Comparison of ENCODE assay signal across 16 cellular contexts in genomic region chr7:11327633-11328032, GRCh38.
"Had no signal": no experiment of that assay in that cellular context is flagged by ENCODE, and none has a peak within 500 bp of the region (broad histone marks: within the 10 kb centered on the region; RNA-seq: fewer than 3 reads in every experiment).

No MANE protein-coding gene starts in this region.

- H3K4me1 ChIP-seq: pancreas had no signal

- H3K4me2 ChIP-seq: neural progenitor cell had no signal

- ATAC-seq: activated CD4-positive, CD25-positive, alpha-beta regulatory T cell treated with anti-CD3 and anti-CD28 coated beads, Interleukin-2, amount 50 U/mL, for 24 hours; activated CD8-positive, alpha-beta memory T cell treated with anti-CD3 and anti-CD28 coated beads, Interleukin-2, amount 10 ng/mL, durations not matched to agents 7 days and 5 days; activated naive CD4-positive, alpha-beta T cell treated with anti-CD3 and anti-CD28 coated beads, Interleukin-2, amount 50 U/mL, for 72 hours; esophagus mucosa had no signal

- H3K36me3 Mint-ChIP-seq: activated CD8-positive, alpha-beta memory T cell treated with anti-CD3 and anti-CD28 coated beads, Interleukin-2, amount 10 ng/mL, durations not matched to agents 7 days and 5 days; activated naive CD4-positive, alpha-beta T cell treated with anti-CD3 and anti-CD28 coated beads, Interleukin-2, amount 50 U/mL, for 72 hours; neural progenitor cell had no signal

- FAIRE-seq: endometrium, pancreas had no signal

- H3K9ac ChIP-seq: neural progenitor cell had no signal

- H3K27ac Mint-ChIP-seq: activated CD8-positive, alpha-beta memory T cell treated with anti-CD3 and anti-CD28 coated beads, Interleukin-2, amount 10 ng/mL, durations not matched to agents 7 days and 5 days; activated naive CD4-positive, alpha-beta T cell treated with anti-CD3 and anti-CD28 coated beads, Interleukin-2, amount 50 U/mL, for 72 hours; activated T-cell treated with anti-CD3 and anti-CD28 coated beads, Interleukin-2, amount 50 U/mL, for 24 hours; neural progenitor cell; stimulated activated naive CD8-positive, alpha-beta T cell treated with anti-CD3 and anti-CD28 coated beads, Interleukin-15, Interleukin-2, amounts not matched to agents 100 ng/mL and 50 ng/mL, for 24 hours had no signal

- H3K4me3 ChIP-seq: neural progenitor cell, pancreas, thoracic aorta had no signal

- H3K27me3 Mint-ChIP-seq: activated T-cell treated with anti-CD3 and anti-CD28 coated beads, Interleukin-2, amount 50 U/mL, for 24 hours; stimulated activated naive CD8-positive, alpha-beta T cell treated with anti-CD3 and anti-CD28 coated beads, Interleukin-15, Interleukin-2, amounts not matched to agents 100 ng/mL and 50 ng/mL, for 24 hours had no signal

- H3K4me3 Mint-ChIP-seq: activated CD8-positive, alpha-beta memory T cell treated with anti-CD3 and anti-CD28 coated beads, Interleukin-2, amount 10 ng/mL, durations not matched to agents 7 days and 5 days; activated T-cell treated with anti-CD3 and anti-CD28 coated beads, Interleukin-2, amount 50 U/mL, for 24 hours; neural progenitor cell; stimulated activated naive CD8-positive, alpha-beta T cell treated with anti-CD3 and anti-CD28 coated beads, Interleukin-15, Interleukin-2, amounts not matched to agents 100 ng/mL and 50 ng/mL, for 24 hours had no signal

- H2AFZ ChIP-seq: neural progenitor cell had no signal

- H3K36me3 ChIP-seq: neural progenitor cell, pancreas, thoracic aorta had no signal

- DNase-seq: activated CD4-positive, alpha-beta T cell treated with anti-CD3 and anti-CD28 coated beads, Interleukin-2, amount 50 U/mL, for 4 hours; activated CD8-positive, alpha-beta memory T cell treated with anti-CD3 and anti-CD28 coated beads, Interleukin-2, amount 10 ng/mL, durations not matched to agents 7 days and 5 days; activated effector memory CD4-positive, alpha-beta T cell treated with Interleukin-2 at 50 U/mL for 16 hours; activated T-cell treated with anti-CD3 and anti-CD28 coated beads, Interleukin-2, amount 50 U/mL, for 24 hours; amniotic stem cell; hippocampal formation; pancreas; stimulated activated CD4-positive, alpha-beta T cell treated with anti-CD3 and anti-CD28 coated beads, Interleukin-4, amount 100 ng/mL, for 1 hour; stimulated activated CD8-positive, alpha-beta memory T cell treated with anti-CD3 and anti-CD28 coated beads, Interleukin-4, amount 100 ng/mL, for 48 hours had no signal

- H3K27ac ChIP-seq: neural progenitor cell, pancreas, thoracic aorta had no signal

- H3K9me3 Mint-ChIP-seq: activated naive CD4-positive, alpha-beta T cell treated with anti-CD3 and anti-CD28 coated beads, Interleukin-2, amount 50 U/mL, for 72 hours; activated T-cell treated with anti-CD3 and anti-CD28 coated beads, Interleukin-2, amount 50 U/mL, for 24 hours had no signal

- H3K27me3 ChIP-seq: neural progenitor cell, pancreas had no signal

- H3K9me3 ChIP-seq: pancreas, thoracic aorta had no signal
